26 cellular contexts compared by ENCODE assay signal in the genomic region with DNA sequence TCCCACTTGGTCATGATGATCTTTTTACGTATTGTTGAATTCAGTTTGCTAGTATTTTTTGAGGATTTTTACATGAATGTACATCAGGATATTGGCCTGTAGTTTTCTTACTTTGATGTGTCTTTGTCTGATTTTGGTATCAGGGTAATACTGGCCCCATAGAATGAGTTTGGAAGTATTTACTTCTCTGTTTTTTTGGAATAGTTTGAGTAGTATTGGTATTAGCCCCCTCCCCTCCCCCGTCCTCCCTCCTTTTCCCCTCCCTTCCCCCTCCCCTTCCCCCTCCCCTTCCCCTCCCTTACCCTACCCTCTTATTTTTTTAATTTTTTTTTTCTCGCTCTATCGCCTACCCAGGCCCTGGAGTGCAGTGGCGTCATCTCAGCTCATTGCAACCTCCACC.
"Had no signal": no experiment of that assay in that cellular context is flagged by ENCODE, and none has a peak within 500 bp of the region (broad histone marks: within the 10 kb centered on the region; RNA-seq: fewer than 3 reads in every experiment).

No MANE protein-coding gene starts in this region.

- H3K4me3 Mint-ChIP-seq: immature natural killer cell, mesothelial cell of epicardium had no signal

- H3K9me3 ChIP-seq: esophagus muscularis mucosa, gastroesophageal sphincter, mucosa of descending colon had no signal

- H3K27me3 ChIP-seq: dorsolateral prefrontal cortex, esophagus muscularis mucosa, foreskin keratinocyte, gastroesophageal sphincter, heart left ventricle, hepatocyte had no signal

- FAIRE-seq: colon, endothelial cell of umbilical vein, frontal cortex, kidney had no signal

- DNase-seq: dermis blood vessel endothelial cell; dorsolateral prefrontal cortex; effector CD4-positive, alpha-beta T cell; effector memory CD4-positive, alpha-beta T cell; foreskin keratinocyte; heart left ventricle; hypothalamus; immature natural killer cell; islet precursor cell; kidney; kidney glomerular epithelial cell; left colon; left ventricle myocardium inferior; lower lobe of right lung; mesenchymal stem cell; mucosa of descending colon; naive B cell had no signal

- ATAC-seq: foreskin keratinocyte, gastroesophageal sphincter, heart left ventricle, left colon, left lobe of liver, lower lobe of right lung, mucosa of descending colon had no signal

- H3K4me3 ChIP-seq: coronary artery, dorsolateral prefrontal cortex, esophagus muscularis mucosa, gastroesophageal sphincter, heart left ventricle, hepatocyte, left ventricle myocardium inferior, lower lobe of right lung, mucosa of descending colon had no signal

- H3K4me1 ChIP-seq: lower lobe of right lung had no signal

- H3K4me1 Mint-ChIP-seq: mesothelial cell of epicardium had no signal

- H3K27ac Mint-ChIP-seq: immature natural killer cell, mesothelial cell of epicardium had no signal

- H3K4me2 ChIP-seq: hepatocyte had no signal

- H3K27me3 Mint-ChIP-seq: naive B cell had no signal

- H3K27ac ChIP-seq: coronary artery, dorsolateral prefrontal cortex, esophagus muscularis mucosa, foreskin keratinocyte, gastroesophageal sphincter, heart left ventricle, hepatocyte, left ventricle myocardium inferior, lower lobe of right lung had no signal

- H2AFZ ChIP-seq: hepatocyte had no signal
